ENCODE assay signal across 21 cellular contexts in the genomic region with DNA sequence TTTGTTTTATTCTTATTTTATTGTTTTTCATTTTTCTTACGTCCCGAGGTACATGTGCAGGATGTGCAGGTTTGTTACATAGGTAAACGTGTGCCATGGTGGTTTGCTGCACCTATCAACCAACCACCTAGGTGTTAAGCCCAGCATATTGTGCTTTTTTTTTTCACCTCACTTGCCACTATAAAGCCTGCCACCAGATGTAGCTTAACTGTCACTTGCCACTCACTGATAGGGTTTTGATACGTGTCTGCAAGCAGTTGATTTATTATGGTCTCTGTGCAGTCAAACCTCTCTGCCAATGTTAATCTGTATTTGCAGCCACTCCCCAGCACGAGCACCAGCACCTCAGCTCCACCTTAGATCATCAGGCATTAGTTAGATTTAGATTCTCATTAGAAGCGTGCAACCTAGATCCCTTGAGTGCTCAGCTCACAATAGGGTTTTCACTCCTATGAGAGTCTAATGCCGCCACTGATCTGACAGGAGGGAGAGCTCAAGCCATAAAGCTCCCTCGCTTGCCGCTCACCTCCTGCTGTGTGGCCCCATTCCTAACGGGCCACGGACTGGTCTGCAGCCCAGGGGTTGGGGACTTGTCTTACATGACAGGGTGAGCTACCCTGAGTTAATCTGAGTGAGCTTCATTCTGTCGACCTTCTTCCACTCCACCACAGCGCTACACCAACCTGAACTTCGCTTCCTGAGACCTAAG. TPM values are rescaled to one million over a fixed set of nuclear protein-coding genes. Genes with fewer than 3 reads are reported as not detected.
A peak's percentile ranks its signal among the peaks of the same experiment; 100 is the strongest.
DNase-seq lines count a peak whose midpoint lies in the region; ATAC-seq and TF ChIP-seq lines count a peak whose summit lies in the region.
"Had no signal": no experiment of that assay in that cellular context is flagged by ENCODE, and none has a peak within 500 bp of the region (broad histone marks: within the 10 kb centered on the region; RNA-seq: fewer than 3 reads in every experiment).

No MANE protein-coding gene starts in this region.

- POLR2A ChIA-PET in activated CD4-positive, alpha-beta T cell treated with anti-CD3 and anti-CD28 coated beads for 36 hours (lab: Charles Lee): interaction anchor here (0.7 to 1.2 kb wide), 3 partner anchors 13 to 19 kb away, joined by 3 to 7 read pairs (median 4); no protein-coding TSS in a partner anchor

- no peaks in the 10 kb centered on the region for H3K9me3 Mint-ChIP-seq in activated CD4-positive, alpha-beta T cell treated with anti-CD3 and anti-CD28 coated beads for 36 hours (ENCODE audit: low read depth)
- H3K9me3 Mint-ChIP-seq in activated naive CD8-positive, alpha-beta T cell treated with anti-CD3 and anti-CD28 coated beads for 36 hours: no peaks in the 10 kb centered on the region
- H3K9me3 Mint-ChIP-seq in nephron progenitor cell: peaks cover 37% of the 10 kb centered on the region
- H3K9me3 Mint-ChIP-seq: activated T-helper 17 cell treated with anti-CD3 and anti-CD28 coated beads, Interleukin-2, amount 50 U/mL, for 72 hours; HFFc6 had no signal

- CTCF ChIA-PET in activated CD4-positive, alpha-beta T cell treated with anti-CD3 and anti-CD28 coated beads for 36 hours (lab: Charles Lee): interaction anchor here (0.7 to 1.6 kb wide), 7 partner anchors 8 to 58 kb away, joined by 3 to 5 read pairs (median 3); no protein-coding TSS in a partner anchor

- no peak overlapping the region for H3K4me3 Mint-ChIP-seq in activated CD4-positive, alpha-beta T cell treated with anti-CD3 and anti-CD28 coated beads for 36 hours
- H3K4me3 Mint-ChIP-seq in activated naive CD8-positive, alpha-beta T cell treated with anti-CD3 and anti-CD28 coated beads for 36 hours: peak overlapping the region; percentile 14
- no peak overlapping the region for H3K4me3 Mint-ChIP-seq in nephron progenitor cell
- H3K4me3 Mint-ChIP-seq: activated T-helper 17 cell treated with anti-CD3 and anti-CD28 coated beads, Interleukin-2, amount 50 U/mL, for 72 hours; HFFc6; neural progenitor cell had no signal

- TF ChIP-seq CTCF in nephron progenitor cell (IDR thresholded peaks at IDR 0.05): no peak

- ATAC-seq in activated CD4-positive, alpha-beta T cell treated with anti-CD3 and anti-CD28 coated beads for 36 hours: no peak
- ATAC-seq in GM21447 (IDR thresholded peaks at IDR 0.05; ENCODE audit: unreplicated experiment): no peak
- ATAC-seq: activated T-helper 17 cell treated with anti-CD3 and anti-CD28 coated beads, Interleukin-2, amount 50 U/mL, for 72 hours; gastroesophageal sphincter had no signal

- no peaks in the 10 kb centered on the region for H3K27me3 Mint-ChIP-seq in activated CD4-positive, alpha-beta T cell treated with anti-CD3 and anti-CD28 coated beads for 36 hours
- H3K27me3 Mint-ChIP-seq in activated naive CD8-positive, alpha-beta T cell treated with anti-CD3 and anti-CD28 coated beads for 36 hours: no peaks in the 10 kb centered on the region
- H3K27me3 Mint-ChIP-seq in nephron progenitor cell (ENCODE audit: low read depth, poor library complexity): no peaks in the 10 kb centered on the region
- H3K27me3 Mint-ChIP-seq: activated T-helper 17 cell treated with anti-CD3 and anti-CD28 coated beads, Interleukin-2, amount 50 U/mL, for 72 hours had no signal

- H3K4me3 ChIP-seq in Jurkat, Clone E6-1 (ENCODE audit: low read length): no peak overlapping the region
- H3K4me3 ChIP-seq: gastroesophageal sphincter, neural progenitor cell, prostate gland, upper lobe of left lung had no signal

- intact Hi-C loops in activated CD4-positive, alpha-beta T cell treated with anti-CD3 and anti-CD28 coated beads for 36 hours (cut with DNase I, micrococcal nuclease): no loop called here

- H3K4me1 Mint-ChIP-seq in activated CD4-positive, alpha-beta T cell treated with anti-CD3 and anti-CD28 coated beads for 36 hours: peaks cover 58% of the 10 kb centered on the region
- peaks cover 52% of the 10 kb centered on the region for H3K4me1 Mint-ChIP-seq in activated naive CD8-positive, alpha-beta T cell treated with anti-CD3 and anti-CD28 coated beads for 36 hours
- H3K4me1 Mint-ChIP-seq in nephron progenitor cell: peaks cover 17% of the 10 kb centered on the region

- H3K36me3 Mint-ChIP-seq in activated CD4-positive, alpha-beta T cell treated with anti-CD3 and anti-CD28 coated beads for 36 hours (ENCODE audit: low read depth): no peaks in the 10 kb centered on the region
- no peaks in the 10 kb centered on the region for H3K36me3 Mint-ChIP-seq in activated naive CD8-positive, alpha-beta T cell treated with anti-CD3 and anti-CD28 coated beads for 36 hours
- H3K36me3 Mint-ChIP-seq in nephron progenitor cell (ENCODE audit: low read depth): peaks cover 13% of the 10 kb centered on the region
- H3K36me3 Mint-ChIP-seq: neural progenitor cell had no signal

- no peak for DNase-seq in activated CD4-positive, alpha-beta T cell treated with anti-CD3 and anti-CD28 coated beads for 36 hours
- DNase-seq in activated CD4-positive, alpha-beta T cell treated with anti-CD3 and anti-CD28 coated beads for 4 hours: no peak
- peak; percentile 85 for DNase-seq in Jurkat, Clone E6-1 (ENCODE audit: low read depth, low spot score)
- DNase-seq in activated naive CD8-positive, alpha-beta T cell treated with anti-CD3 and anti-CD28 coated beads for 36 hours: no peak
- DNase-seq in nephron progenitor cell (no peak), cerebellar cortex (ENCODE audit: low spot score) (no peak), NCI-H345 treated with DMSO at 0.1 percent for 48 hours (lab: John Stamatoyannopoulos, UW; ENCODE audit: unreplicated experiment) (no peak)
- DNase-seq: amniotic stem cell, C1 segment of cervical spinal cord, caudate nucleus, HFFc6, NCI-H2081, NCI-H526 treated with DMSO at 0.1 percent for 48 hours, SIG-M5, T-helper 1 cell, upper lobe of left lung had no signal

- peak overlapping the region; percentile 39 for H3K27ac Mint-ChIP-seq in activated CD4-positive, alpha-beta T cell treated with anti-CD3 and anti-CD28 coated beads for 36 hours
- H3K27ac Mint-ChIP-seq in activated naive CD8-positive, alpha-beta T cell treated with anti-CD3 and anti-CD28 coated beads for 36 hours: peak overlapping the region; percentile 82
- peak overlapping the region; percentile 30 for H3K27ac Mint-ChIP-seq in nephron progenitor cell
- H3K27ac Mint-ChIP-seq: activated T-helper 17 cell treated with anti-CD3 and anti-CD28 coated beads, Interleukin-2, amount 50 U/mL, for 72 hours; HFFc6; neural progenitor cell had no signal

RNA-seq across cellular contexts. Expression of gene ABCG1, which starts 17.9 kb away (rescaled TPM):
- 10 to 100 TPM; 11.6 to 16.3 TPM for total RNA-seq in activated CD4-positive, alpha-beta T cell treated with anti-CD3 and anti-CD28 coated beads for 36 hours
- polyA plus RNA-seq in Jurkat, Clone E6-1 (2012; ENCODE audit: insufficient read depth, insufficient read length): 19.7 TPM
- total RNA-seq in activated naive CD8-positive, alpha-beta T cell treated with anti-CD3 and anti-CD28 coated beads for 36 hours: 10 to 100 TPM in 1 of 2 experiments, 1 to 10 TPM in 1; 9.8 to 11.1 TPM
- total RNA-seq: HFFc6 had no signal

Comparison
In these comparisons a context has a peak if more than half of its experiments do, and no peak if none do; other contexts are left out.
1. H3K27ac Mint-ChIP-seq: peak in every context shown above with its lines; median percentile 82 in activated naive CD8-positive, alpha-beta T cell treated with anti-CD3 and anti-CD28 coated beads for 36 hours; 39 in activated CD4-positive, alpha-beta T cell treated with anti-CD3 and anti-CD28 coated beads for 36 hours; 30 in nephron progenitor cell.